ENCODE assay signal across 7 cellular contexts in the genomic region with DNA sequence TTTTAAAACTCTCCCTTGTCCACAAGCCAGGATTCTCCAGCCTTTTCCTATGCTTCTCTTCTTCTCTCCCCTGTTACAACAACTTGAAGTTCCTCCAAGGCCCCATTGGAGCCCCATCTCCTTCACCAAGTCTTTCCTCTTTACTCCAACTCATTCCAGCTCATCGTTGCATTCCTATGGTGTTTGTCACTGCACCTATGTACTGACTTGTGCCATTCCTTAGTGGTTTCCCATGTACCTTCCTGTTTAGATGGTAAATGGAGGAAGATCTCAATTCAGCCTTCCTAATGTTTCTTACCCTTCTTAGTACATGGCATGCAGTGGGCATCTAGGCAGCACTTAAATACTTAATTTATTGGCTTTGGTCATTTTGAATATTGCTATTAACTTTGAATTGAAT. TPM values are rescaled to one million over a fixed set of nuclear protein-coding genes. Genes with fewer than 3 reads are reported as not detected.
A peak's percentile ranks its signal among the peaks of the same experiment; 100 is the strongest.
DNase-seq lines count a peak whose midpoint lies in the region; ATAC-seq, FAIRE-seq and TF ChIP-seq lines count a peak whose summit lies in the region.
"Not testable (repeated sequence)": the region's sequence is repeated elsewhere in the genome, so short reads cannot be mapped to it uniquely, and the experiment has no call there.

No MANE protein-coding gene starts in this region.

- not testable (repeated sequence) for H3K36me3 Mint-ChIP-seq in T-helper 17 cell (ENCODE audit: low read depth); activated T-helper 17 cell treated with anti-CD3 and anti-CD28 coated beads, Interleukin-2, amount 50 U/mL, for 72 hours (ENCODE audit: low read depth)
- H3K36me3 Mint-ChIP-seq in natural killer cell treated with Interleukin-12 subunit alpha and Interleukin-12 subunit beta and Interleukin-15 and Interleukin-18, amount 100 ng/mL, for 72 hours = peaks cover 15% of the 10 kb centered on the region

- H3K4me1 ChIP-seq in BLaER1 treated with 17β-estradiol and CSF1 and Interleukin-3, amounts not matched to agents 10 nM and 100 nM = peaks cover 66 to 96% (median 88%) of the 10 kb centered on the region in 10 experiments
- H3K4me1 ChIP-seq in foreskin keratinocyte = peaks cover 41% of the 10 kb centered on the region

- TF ChIP-seq CTCF in bronchial epithelial cell (IDR thresholded peaks at IDR 0.05; ENCODE audit: insufficient read depth, low read length, severe bottlenecking); foreskin keratinocyte (conservative IDR thresholded peaks at IDR 0.05): not testable (repeated sequence)

- FAIRE-seq in bronchial epithelial cell (lab: Jason Lieb, UNC) = peak; percentile 62

- H3K9me3 ChIP-seq in BLaER1 treated with 17β-estradiol and CSF1 and Interleukin-3, amounts not matched to agents 10 nM and 100 nM (replicated peaks in 1 of 11); T-helper 17 cell (ENCODE audit: control insufficient read depth, low read length, poor library complexity, severe bottlenecking): not testable (repeated sequence)

- not testable (repeated sequence) for H3K9ac ChIP-seq in BLaER1 treated with 17β-estradiol and CSF1 and Interleukin-3, amounts not matched to agents 10 nM and 100 nM

- peak overlapping the region in 3 of 11 experiments; percentile 16 to 60 (median 18); a peak in 2 of 22 replicates for H3K27ac ChIP-seq in BLaER1 treated with 17β-estradiol and CSF1 and Interleukin-3, amounts not matched to agents 10 nM and 100 nM
- H3K27ac ChIP-seq in foreskin keratinocyte = not testable (repeated sequence)

- H3K4me1 Mint-ChIP-seq in T-helper 17 cell = peaks cover 39% of the 10 kb centered on the region
- H3K4me1 Mint-ChIP-seq in activated T-helper 17 cell treated with anti-CD3 and anti-CD28 coated beads, Interleukin-2, amount 50 U/mL, for 72 hours = peaks cover 53% of the 10 kb centered on the region
- H3K4me1 Mint-ChIP-seq in natural killer cell treated with Interleukin-12 subunit alpha and Interleukin-12 subunit beta and Interleukin-15 and Interleukin-18, amount 100 ng/mL, for 72 hours (ENCODE audit: low read depth in 2 of 2) = peaks cover 66 to 71% of the 10 kb centered on the region in 2 donors

- not testable (repeated sequence) for H3K27me3 Mint-ChIP-seq in T-helper 17 cell; activated T-helper 17 cell treated with anti-CD3 and anti-CD28 coated beads, Interleukin-2, amount 50 U/mL, for 72 hours; natural killer cell treated with Interleukin-12 subunit alpha and Interleukin-12 subunit beta and Interleukin-15 and Interleukin-18, amount 100 ng/mL, for 72 hours

- DNase-seq in HT1080 (ENCODE audit: low read depth) (peak; percentile 65), bronchial epithelial cell (ENCODE audit: low read depth) (peak; percentile 86), foreskin keratinocyte (peak; percentile 65 to 81)
- not testable (repeated sequence) for DNase-seq in T-helper 17 cell; natural killer cell treated with Interleukin-12 subunit alpha and Interleukin-12 subunit beta and Interleukin-15 and Interleukin-18, amount 100 ng/mL, for 72 hours (ENCODE audit: low spot score)

- H4K20me1 ChIP-seq in BLaER1 treated with 17β-estradiol and CSF1 and Interleukin-3, amounts not matched to agents 10 nM and 100 nM = peaks cover 17 to 79% (median 64%) of the 10 kb centered on the region in 11 experiments; a peak in 18 of 22 replicates

- not testable (repeated sequence) for H3K4me3 Mint-ChIP-seq in T-helper 17 cell; activated T-helper 17 cell treated with anti-CD3 and anti-CD28 coated beads, Interleukin-2, amount 50 U/mL, for 72 hours
- H3K4me3 Mint-ChIP-seq in natural killer cell treated with Interleukin-12 subunit alpha and Interleukin-12 subunit beta and Interleukin-15 and Interleukin-18, amount 100 ng/mL, for 72 hours = peak overlapping the region; percentile 10

- H3K27me3 ChIP-seq in BLaER1 treated with 17β-estradiol and CSF1 and Interleukin-3, amounts not matched to agents 10 nM and 100 nM; bronchial epithelial cell (ENCODE audit: control insufficient read depth, insufficient read depth, low read length); foreskin keratinocyte: not testable (repeated sequence)

- peak overlapping the region in 10 of 11 experiments; percentile 56 to 92 (median 86); a peak in 20 of 22 replicates for H3K4me2 ChIP-seq in BLaER1 treated with 17β-estradiol and CSF1 and Interleukin-3, amounts not matched to agents 10 nM and 100 nM

- ATAC-seq in T-helper 17 cell; activated T-helper 17 cell treated with anti-CD3 and anti-CD28 coated beads, Interleukin-2, amount 50 U/mL, for 72 hours (replicated peaks); natural killer cell treated with Interleukin-12 subunit alpha and Interleukin-12 subunit beta and Interleukin-15 and Interleukin-18, amount 100 ng/mL, for 72 hours: not testable (repeated sequence)
- ATAC-seq in foreskin keratinocyte = peak; percentile 90

- peak overlapping the region; percentile 3 for H3K27ac Mint-ChIP-seq in T-helper 17 cell
- peak overlapping the region; percentile 1 for H3K27ac Mint-ChIP-seq in activated T-helper 17 cell treated with anti-CD3 and anti-CD28 coated beads, Interleukin-2, amount 50 U/mL, for 72 hours
- H3K27ac Mint-ChIP-seq in natural killer cell treated with Interleukin-12 subunit alpha and Interleukin-12 subunit beta and Interleukin-15 and Interleukin-18, amount 100 ng/mL, for 72 hours = peak overlapping the region; percentile 10 to 40

- H3K4me3 ChIP-seq in BLaER1 treated with 17β-estradiol and CSF1 and Interleukin-3, amounts not matched to agents 10 nM and 100 nM; bronchial epithelial cell (ENCODE audit: low read depth, low read length): not testable (repeated sequence)

- not testable (repeated sequence) for H3K9me3 Mint-ChIP-seq in activated T-helper 17 cell treated with anti-CD3 and anti-CD28 coated beads, Interleukin-2, amount 50 U/mL, for 72 hours; natural killer cell treated with Interleukin-12 subunit alpha and Interleukin-12 subunit beta and Interleukin-15 and Interleukin-18, amount 100 ng/mL, for 72 hours

- H3K36me3 ChIP-seq in BLaER1 treated with 17β-estradiol and CSF1 and Interleukin-3, amounts not matched to agents 10 nM and 100 nM = peaks cover 3 to 41% (median 12%) of the 10 kb centered on the region in 11 experiments; a peak in 19 of 22 replicates
- H3K36me3 ChIP-seq in bronchial epithelial cell (ENCODE audit: control insufficient read depth, insufficient read depth, low read length) = not testable (repeated sequence)

RNA-seq across cellular contexts. Expression of gene KLHL2, which starts 6.0 kb away (rescaled TPM):
- 19.9 and 20.1 TPM in 2 replicates for total RNA-seq in HT1080 (2014; rRNA removed; shearing (Covaris generic))
- polyA plus RNA-seq in HT1080 (2015; cell fraction: cytosol; rRNA removed) = 19.0 and 27.9 TPM in 2 replicates
- 14.0 and 24.2 TPM in 2 replicates for polyA plus RNA-seq in HT1080 (2015; cell fraction: nucleus; rRNA removed)
- total RNA-seq in T-helper 17 cell (10 to 100 TPM; 14.9 to 16.7 TPM), bronchial epithelial cell (49.2 and 52.6 TPM in 2 replicates), foreskin keratinocyte (14.0 and 16.7 TPM in 2 replicates)
- total RNA-seq in activated T-helper 17 cell treated with anti-CD3 and anti-CD28 coated beads, Interleukin-2, amount 50 U/mL, for 72 hours = 10 to 100 TPM; 25.4 to 27.3 TPM
- 5.2 and 7.4 TPM in 2 replicates for polyA plus RNA-seq in foreskin keratinocyte
- total RNA-seq in natural killer cell treated with Interleukin-12 subunit alpha and Interleukin-12 subunit beta and Interleukin-15 and Interleukin-18, amount 100 ng/mL, for 72 hours = 10 to 100 TPM; 53.7 to 80.1 TPM
